ENCODE assay signal across 13 cellular contexts in genomic region chr6:164507197-164507957, GRCh38.
DNase-seq lines count a peak whose midpoint lies in the region; ATAC-seq, FAIRE-seq and TF ChIP-seq lines count a peak whose summit lies in the region.
"Had no signal": no experiment of that assay in that cellular context is flagged by ENCODE, and none has a peak within 500 bp of the region (broad histone marks: within the 10 kb centered on the region; RNA-seq: fewer than 3 reads in every experiment).

No MANE protein-coding gene starts in this region.

- H3K79me1 ChIP-seq in H1 (ENCODE audit: low read depth, low read length) = no peaks in the 10 kb centered on the region

- H3K4me3 ChIP-seq in H1 (ENCODE audit: extremely low read depth in 1 of 4, insufficient read depth in 2 of 4, low read depth in 3 of 4, low read length in 4 of 4) = no peak overlapping the region
- H3K4me3 ChIP-seq in transverse colon = no peak overlapping the region
- H3K4me3 ChIP-seq: esophagus squamous epithelium, left ventricle myocardium inferior had no signal

- POLR2A ChIA-PET in H1 (lab: Charles Lee; ENCODE audit: partially characterized antibody) = no interaction called here

- intact Hi-C loops in transverse colon (cut with DNase I; ENCODE audit: low total_unique reads) = no loop called here

- no peaks in the 10 kb centered on the region for H3K79me2 ChIP-seq in H1 (ENCODE audit: control insufficient read depth in 1 of 2, insufficient read depth in 2 of 2, low read length in 2 of 2)

- no peak overlapping the region for H2AK5ac ChIP-seq in H1 (ENCODE audit: low read depth, low read length)

- no peak overlapping the region for H3K23ac ChIP-seq in H1 (ENCODE audit: insufficient read length)

- in situ Hi-C loops in transverse colon (cut with MboI; ENCODE audit: low pct_ligation_motif_present in 1 of 4, low pct_unique_long_range_greater_than_20kb in 1 of 4, low sequenced_read_pairs in 3 of 4) = no loop called here

- no peak overlapping the region for H3K4ac ChIP-seq in H1 (replicated peaks; ENCODE audit: insufficient read length, low read depth, low read length)

- H3K27me3 ChIP-seq in H1 (replicated peaks in 1 of 4; ENCODE audit: control insufficient read depth in 3 of 4, extremely low read depth in 1 of 4, insufficient read depth in 3 of 4, low read length in 3 of 4) = no peaks in the 10 kb centered on the region
- no peaks in the 10 kb centered on the region for H3K27me3 ChIP-seq in transverse colon
- H3K27me3 ChIP-seq: esophagus squamous epithelium had no signal

- H3K9me3 ChIP-seq in H1 (ENCODE audit: insufficient read depth in 2 of 2, low read depth in 1 of 2, low read length in 1 of 2) = no peaks in the 10 kb centered on the region
- H3K9me3 ChIP-seq in transverse colon = peaks cover 0 to 4% of the 10 kb centered on the region in 2 donors
- H3K9me3 ChIP-seq: esophagus squamous epithelium had no signal

- H2BK15ac ChIP-seq in H1 (ENCODE audit: low read length) = no peak overlapping the region; the same call in 1 of the 2 replicates

- no peak overlapping the region for H3K4me2 ChIP-seq in H1 (ENCODE audit: insufficient read depth in 1 of 2, low read depth in 2 of 2, low read length in 2 of 2)

- H2BK120ac ChIP-seq in H1 (replicated peaks; ENCODE audit: low read depth, low read length) = no peak overlapping the region

- no peak for TF ChIP-seq POLR2A in H1 (IDR thresholded peaks at IDR 0.05; ENCODE audit: control extremely low read depth in 1 of 2, low read depth in 2 of 2, low read length in 2 of 2)
- TF ChIP-seq POLR2A in transverse colon (IDR thresholded peaks at IDR 0.05) = no peak

- no peak overlapping the region for H2BK20ac ChIP-seq in H1 (ENCODE audit: low read length)

- TF ChIP-seq RAD21 in H1 (IDR thresholded peaks at IDR 0.05 in 1 of 2, conservative IDR thresholded peaks at IDR 0.05 in 1 of 2; ENCODE audit: low read depth in 2 of 2, low read length in 2 of 2) = no peak

- peak overlapping the region; percentile 50; the same call in 1 of the 2 replicates for H2AFZ ChIP-seq in H1 (ENCODE audit: low read length)

- H3K4me1 ChIP-seq in H1 (replicated peaks in 1 of 4; ENCODE audit: control insufficient read depth in 3 of 4, insufficient read depth in 4 of 4, low read length in 3 of 4) = no peaks in the 10 kb centered on the region
- H3K4me1 ChIP-seq in transverse colon = no peaks in the 10 kb centered on the region
- H3K4me1 ChIP-seq: esophagus squamous epithelium, left ventricle myocardium inferior had no signal

- no peaks in the 10 kb centered on the region for H3K23me2 ChIP-seq in H1 (ENCODE audit: low read depth, low read length)

- no peak overlapping the region for H2BK12ac ChIP-seq in H1 (ENCODE audit: low read depth, low read length)

- no peak overlapping the region for H3K14ac ChIP-seq in H1 (ENCODE audit: insufficient read length)

- DNase-seq in H1 (ENCODE audit: low read depth in 1 of 2, low spot score in 2 of 2) (no peak), RKO (ENCODE audit: low spot score) (no peak), transverse colon (no peak), putamen (ENCODE audit: low spot score) (no peak), OCI-M2 (lab: John Stamatoyannopoulos, UW; ENCODE audit: unreplicated experiment) (no peak)
- DNase-seq: activated T-cell treated with anti-CD3 and anti-CD28 coated beads, Interleukin-2, amount 50 U/mL, for 24 hours; esophagus squamous epithelium; KG1; left ventricle myocardium inferior had no signal

- ATAC-seq in GM18498 (IDR thresholded peaks at IDR 0.05; ENCODE audit: unreplicated experiment) = peak; percentile 87
- peak; percentile 63 for ATAC-seq in GM21619 (IDR thresholded peaks at IDR 0.05; ENCODE audit: unreplicated experiment)
- peak; percentile 40 for ATAC-seq in HG03558 (IDR thresholded peaks at IDR 0.05; ENCODE audit: extremely low read depth, unreplicated experiment)

- H4K5ac ChIP-seq in H1 (ENCODE audit: insufficient read length, low read depth, low read length) = no peak overlapping the region

- H2BK5ac ChIP-seq in H1 (ENCODE audit: low read depth, low read length) = no peak overlapping the region

- no peak overlapping the region for H4K8ac ChIP-seq in H1 (ENCODE audit: extremely low read depth, insufficient read depth, low read length)

- TF ChIP-seq EP300 in H1 (IDR thresholded peaks at IDR 0.05; ENCODE audit: borderline replicate concordance in 1 of 2, low read depth in 2 of 2, low read length in 2 of 2) (no peak), transverse colon (IDR thresholded peaks at IDR 0.05; ENCODE audit: low read depth) (no peak)

- H3K18ac ChIP-seq in H1 (ENCODE audit: extremely low read depth, low read length) = no peak overlapping the region

- TF ChIP-seq CTCF in H1 (IDR thresholded peaks at IDR 0.05; ENCODE audit: control extremely low read depth in 1 of 3, insufficient read depth in 1 of 3, low read depth in 1 of 3, low read length in 3 of 3) (no peak), transverse colon (IDR thresholded peaks at IDR 0.05) (no peak)

- H3K27ac ChIP-seq in H1 (ENCODE audit: low read depth, low read length) (no peak overlapping the region), transverse colon (no peak overlapping the region)
- H3K27ac ChIP-seq: esophagus squamous epithelium, left ventricle myocardium inferior had no signal

- H4K20me1 ChIP-seq in H1 (replicated peaks in 1 of 2; ENCODE audit: control insufficient read depth in 1 of 2, insufficient read depth in 2 of 2, low read length in 2 of 2) = no peaks in the 10 kb centered on the region

- H4K91ac ChIP-seq in H1 (replicated peaks; ENCODE audit: insufficient read length, low read length) = no peak overlapping the region

- FAIRE-seq in H1 (lab: Jason Lieb, UNC) = no peak
- FAIRE-seq: bronchial epithelial cell had no signal

- no peaks in the 10 kb centered on the region for H3K36me3 ChIP-seq in H1 (ENCODE audit: control insufficient read depth in 2 of 4, insufficient read depth in 4 of 4, low read length in 3 of 4)
- H3K36me3 ChIP-seq in transverse colon = no peaks in the 10 kb centered on the region
- H3K36me3 ChIP-seq: esophagus squamous epithelium, left ventricle myocardium inferior had no signal

- 93% methylated on average over 9 of the region's 9 CpGs; no CpG with 5 or more reads in 1 of the 2 experiments for WGBS in H1 (ENCODE audit: extremely low coverage in 1 of 2, insufficient coverage in 1 of 2, insufficient read length in 1 of 2, insufficient replicate concordance in 2 of 2, low coverage in 1 of 2, low lambda C conversion rate in 2 of 2, missing lambda C conversion rate in 1 of 2), 2 experiments
- WGBS in transverse colon (ENCODE audit: low coverage in 1 of 2), 2 donors = 51 to 54% methylated on average over 7 to 9 of the region's 9 CpGs

- no peak overlapping the region for H3K56ac ChIP-seq in H1 (replicated peaks; ENCODE audit: insufficient read length, low read depth, low read length)

- no peak overlapping the region for H3K9ac ChIP-seq in H1 (replicated peaks in 1 of 4; ENCODE audit: extremely low read depth in 1 of 4, low read depth in 3 of 4, low read length in 3 of 4)

- CTCF ChIA-PET in H1 (lab: Charles Lee; ENCODE audit: partially characterized antibody) = no interaction called here

TF ChIP-seq in H1, 55 proteins besides CTCF, POLR2A, EP300 and RAD21:
- no peak for TF ChIP-seq MAX (IDR thresholded peaks at IDR 0.05)
- TF ChIP-seq NANOG (IDR thresholded peaks at IDR 0.05; ENCODE audit: insufficient read depth, low read depth, low read length, poor library complexity, severe bottlenecking) = no peak
- no peak for TF ChIP-seq BRCA1 (IDR thresholded peaks at IDR 0.05; ENCODE audit: low read depth, low read length)
- TF ChIP-seq BACH1 (IDR thresholded peaks at IDR 0.05; ENCODE audit: low read length) = no peak
- TF ChIP-seq CTBP2 (IDR thresholded peaks at IDR 0.05; ENCODE audit: borderline replicate concordance, insufficient read depth, insufficient read length, low read length) = no peak
- no peak for TF ChIP-seq TAF7 (optimal IDR thresholded peaks at IDR 0.05; ENCODE audit: borderline replicate concordance, low read depth, low read length)
- no peak for TF ChIP-seq CHD2 (IDR thresholded peaks at IDR 0.05; ENCODE audit: low read length)
- TF ChIP-seq YY1 (IDR thresholded peaks at IDR 0.05; ENCODE audit: low read depth, low read length) = no peak
- TF ChIP-seq HDAC2 (IDR thresholded peaks at IDR 0.05; ENCODE audit: borderline replicate concordance in 1 of 2, low read depth in 2 of 2, low read length in 2 of 2) = no peak
- TF ChIP-seq SP1 (IDR thresholded peaks at IDR 0.05; ENCODE audit: low read depth, low read length) = no peak
TF ChIP-seq in H1: peak in this region for 0.
